ENCODE assay signal across 9 cellular contexts in the genomic region with DNA sequence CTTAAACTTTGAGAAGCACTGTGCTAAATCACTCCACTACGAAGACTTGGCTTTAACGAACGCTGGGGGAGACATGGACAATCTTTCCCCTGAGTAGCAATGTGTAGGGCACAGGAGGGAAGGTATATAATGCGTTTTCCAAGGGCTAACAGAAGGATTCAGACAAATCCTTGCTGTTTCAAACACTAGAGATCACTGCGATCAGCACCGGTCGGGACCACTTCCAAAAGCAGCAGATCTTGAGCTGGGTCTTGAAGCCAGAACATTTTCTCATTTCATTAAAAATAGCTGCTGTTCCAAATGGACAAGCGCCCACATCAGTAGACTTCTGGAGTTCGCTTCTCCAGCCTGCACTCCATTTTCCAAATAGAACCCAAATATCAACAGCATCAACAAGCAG.
A peak's percentile ranks its signal among the peaks of the same experiment; 100 is the strongest.
DNase-seq lines count a peak whose midpoint lies in the region; TF ChIP-seq lines count a peak whose summit lies in the region.
"Had no signal": no experiment of that assay in that cellular context is flagged by ENCODE, and none has a peak within 500 bp of the region (broad histone marks: within the 10 kb centered on the region; RNA-seq: fewer than 3 reads in every experiment).

No MANE protein-coding gene starts in this region.

- H3K27me3 ChIP-seq in ACC112 (ENCODE audit: insufficient read depth, low read length): peaks cover 27% of the 10 kb centered on the region

- H3K4me3 Mint-ChIP-seq in HFFc6 (peak overlapping the region; percentile 57), nephron progenitor cell (peak overlapping the region; percentile 84)

- H3K27ac Mint-ChIP-seq in HFFc6 (no peak overlapping the region), nephron progenitor cell (no peak overlapping the region)

- H3K36me3 Mint-ChIP-seq in HFFc6 (ENCODE audit: low read depth) (no peaks in the 10 kb centered on the region), nephron progenitor cell (ENCODE audit: low read depth) (no peaks in the 10 kb centered on the region)

- H3K27ac ChIP-seq in ACC112 (ENCODE audit: low read depth, low read length): no peak overlapping the region
- H3K27ac ChIP-seq: prostate gland had no signal

- H3K9me3 Mint-ChIP-seq in HFFc6 (no peaks in the 10 kb centered on the region), nephron progenitor cell (peaks cover 6% of the 10 kb centered on the region)

- no peaks in the 10 kb centered on the region for H3K36me3 ChIP-seq in ACC112 (ENCODE audit: insufficient read depth, low read length)
- H3K36me3 ChIP-seq: prostate gland had no signal

- H3K4me3 ChIP-seq in ACC112 (ENCODE audit: low read depth, low read length): peak overlapping the region; percentile 80

- no peak for TF ChIP-seq CTCF in HFFc6 (IDR thresholded peaks at IDR 0.05)
- TF ChIP-seq CTCF in nephron progenitor cell (IDR thresholded peaks at IDR 0.05): no peak

- peaks cover 15% of the 10 kb centered on the region for H3K27me3 Mint-ChIP-seq in HFFc6 (ENCODE audit: insufficient read depth)
- peaks cover 89% of the 10 kb centered on the region for H3K27me3 Mint-ChIP-seq in nephron progenitor cell (ENCODE audit: low read depth, poor library complexity)

- peaks cover 6% of the 10 kb centered on the region for H3K4me1 ChIP-seq in ACC112 (ENCODE audit: control insufficient read depth, insufficient read depth, low read length, unreplicated experiment)
- H3K4me1 ChIP-seq: prostate gland had no signal

- no peaks in the 10 kb centered on the region for H3K79me2 ChIP-seq in ACC112 (ENCODE audit: control insufficient read depth, insufficient read depth, low read length, unreplicated experiment)

- H3K4me1 Mint-ChIP-seq in HFFc6 (ENCODE audit: low read depth) (peaks cover 30% of the 10 kb centered on the region), nephron progenitor cell (peaks cover 29% of the 10 kb centered on the region)

- H2AFZ ChIP-seq in ACC112 (ENCODE audit: low read length, unreplicated experiment): no peak overlapping the region

- DNase-seq in HFFc6: no peak
- DNase-seq in cerebellar cortex (ENCODE audit: low spot score): peak; percentile 58
- no peak for DNase-seq in nephron progenitor cell
- no peak for DNase-seq in HT-29 (ENCODE audit: low spot score)
- no peak for DNase-seq in SK-N-DZ (ENCODE audit: low spot score)
- no peak for DNase-seq in NCI-H1436 (lab: John Stamatoyannopoulos, UW)
- DNase-seq in NCI-H2196 treated with DMSO at 0.1 percent for 48 hours (lab: John Stamatoyannopoulos, UW; ENCODE audit: unreplicated experiment): no peak
